ENCODE assay signal across 1 cellular context in genomic region chr5:141714542-141715303, GRCh38.
TF ChIP-seq lines count a peak whose summit lies in the region.

No MANE protein-coding gene starts in this region.

TF ChIP-seq in HCT116, 20 proteins besides CTCF, POLR2A, EP300 and RAD21 (continued from another document):
- no peak; the same call in 1 of the 2 replicates for TF ChIP-seq SP1 (IDR thresholded peaks at IDR 0.05; ENCODE audit: low read depth)
- no peak for TF ChIP-seq YY1 (IDR thresholded peaks at IDR 0.05; ENCODE audit: extremely low read depth, insufficient replicate concordance, low read depth, low read length)
- TF ChIP-seq CBX3 (IDR thresholded peaks at IDR 0.05; ENCODE audit: low read depth), result no peak
- no peak for TF ChIP-seq POLR2AphosphoS5 (IDR thresholded peaks at IDR 0.05; ENCODE audit: low read depth, low read length)
- no peak for TF ChIP-seq REST (IDR thresholded peaks at IDR 0.05; ENCODE audit: low read depth)
